18 cellular contexts compared by ENCODE assay signal in the genomic region with DNA sequence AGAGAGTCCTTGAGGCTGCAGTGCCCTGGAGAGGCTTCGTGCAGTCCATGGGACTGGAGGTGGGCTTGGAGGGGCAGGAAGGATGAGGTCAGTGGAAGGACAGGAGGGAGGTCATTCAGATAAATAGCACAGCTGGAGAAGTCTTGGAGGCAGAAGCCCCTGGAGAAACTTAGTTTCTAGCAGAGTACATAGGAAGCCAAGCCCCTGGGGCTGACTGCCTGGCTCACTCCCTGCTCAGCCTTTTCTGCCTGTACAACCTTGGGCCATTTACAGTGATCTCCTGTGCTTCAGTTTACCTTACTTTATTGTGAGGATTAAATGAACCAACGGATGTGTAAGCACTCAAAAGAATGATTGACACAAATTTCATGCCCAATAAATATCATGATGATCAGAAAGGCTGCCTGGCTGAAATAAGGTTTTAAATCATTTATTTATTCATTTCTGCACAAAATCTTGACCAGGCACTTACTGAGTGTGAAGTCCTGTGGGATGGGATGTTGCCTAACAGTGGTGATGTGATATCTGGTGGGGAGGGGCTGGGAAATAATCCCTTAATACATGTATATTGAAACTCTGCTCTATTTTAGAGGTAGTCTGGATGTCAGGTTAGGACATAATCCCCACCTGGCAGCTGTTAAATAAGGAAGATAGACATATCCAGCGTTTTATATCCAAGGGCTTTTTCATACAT. TPM values are rescaled to one million over a fixed set of nuclear protein-coding genes. Genes with fewer than 3 reads are reported as not detected.
"Had no signal": no experiment of that assay in that cellular context is flagged by ENCODE, and none has a peak within 500 bp of the region (broad histone marks: within the 10 kb centered on the region; RNA-seq: fewer than 3 reads in every experiment).

No MANE protein-coding gene starts in this region.

- H3K36me3 ChIP-seq: colonic mucosa, spleen, thoracic aorta, upper lobe of right lung had no signal

- H3K27me3 ChIP-seq: colonic mucosa, spleen, upper lobe of right lung had no signal

- H3K79me2 ChIP-seq: parathyroid adenoma had no signal

- DNase-seq: activated CD4-positive, alpha-beta T cell treated with anti-CD3 and anti-CD28 coated beads, Interleukin-2, amount 10 ng/mL, durations not matched to agents 7 days and 5 days; activated CD8-positive, alpha-beta memory T cell treated with anti-CD3 and anti-CD28 coated beads, Interleukin-2, amount 50 U/mL, for 48 hours; activated effector memory CD4-positive, alpha-beta T cell treated with Interleukin-2 at 50 U/mL for 16 hours; activated naive CD4-positive, alpha-beta T cell treated with anti-CD3 and anti-CD28 coated beads, Interleukin-2, amount 10 ng/mL, durations not matched to agents 7 days and 5 days; activated naive CD8-positive, alpha-beta T cell treated with anti-CD3 and anti-CD28 coated beads, Interleukin-2, amount 50 U/mL, for 24 hours; activated T-cell treated with anti-CD3 and anti-CD28 coated beads, Interleukin-2, amount 50 U/mL, for 48 hours; anterior cingulate cortex; central memory CD4-positive, alpha-beta T cell; colonic mucosa; foreskin melanocyte; head of caudate nucleus; naive thymus-derived CD4-positive, alpha-beta T cell; spleen; stimulated activated naive B cell treated with anti-CD40 and anti-IgM and Interleukin-4, amounts not matched to agents 10 μg/mL and 1 μg/mL and 100 μg/mL, for 72 hours; upper lobe of right lung had no signal

- ATAC-seq: activated CD4-positive, CD25-positive, alpha-beta regulatory T cell treated with anti-CD3 and anti-CD28 coated beads, Interleukin-2, amount 50 U/mL, for 24 hours; activated naive CD8-positive, alpha-beta T cell treated with anti-CD3 and anti-CD28 coated beads, Interleukin-2, amount 50 U/mL, for 24 hours; stimulated activated naive B cell treated with anti-CD40 and anti-IgM and Interleukin-4, amounts not matched to agents 10 μg/mL and 1 μg/mL and 100 μg/mL, for 72 hours; upper lobe of right lung had no signal

- H3K9me3 ChIP-seq: colonic mucosa, spleen, thoracic aorta, upper lobe of right lung had no signal

- H3K27ac ChIP-seq: colonic mucosa, parathyroid adenoma, spleen, thoracic aorta, upper lobe of right lung had no signal

- H2AFZ ChIP-seq: parathyroid adenoma had no signal

- H3K9ac ChIP-seq: parathyroid adenoma had no signal

- H3K4me3 ChIP-seq: colonic mucosa, spleen, thoracic aorta, upper lobe of right lung had no signal

- H3K4me1 ChIP-seq: colonic mucosa, parathyroid adenoma, upper lobe of right lung had no signal

RNA-seq across cellular contexts. Expression of gene PLEKHG7, which starts 54.3 kb away (rescaled TPM):
- polyA plus RNA-seq: naive thymus-derived CD4-positive, alpha-beta T cell had no signal
